19 cellular contexts compared by ENCODE assay signal in the genomic region with DNA sequence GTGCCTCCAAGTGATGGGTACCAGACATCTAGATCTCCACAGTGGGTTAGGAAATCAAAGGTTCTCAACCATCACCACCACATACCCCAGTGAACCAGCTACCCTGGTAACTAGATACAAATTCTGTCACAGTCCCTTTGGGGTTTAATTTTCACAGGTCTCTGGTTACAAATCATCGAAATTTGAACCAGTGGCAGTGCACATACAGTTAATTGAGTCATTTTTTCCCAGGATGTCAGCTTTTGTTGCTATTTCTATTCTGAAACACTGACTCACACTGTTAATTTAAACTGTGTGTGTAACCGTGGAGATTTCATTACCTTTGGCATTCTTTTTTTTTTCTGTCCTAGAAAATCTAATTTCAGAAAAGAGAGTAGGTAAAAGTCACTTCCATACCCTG.
"Had no signal": no experiment of that assay in that cellular context is flagged by ENCODE, and none has a peak within 500 bp of the region (broad histone marks: within the 10 kb centered on the region; RNA-seq: fewer than 3 reads in every experiment).

No MANE protein-coding gene starts in this region.

- H3K9me3 Mint-ChIP-seq: endodermal cell, nephron progenitor cell had no signal

- H3K27me3 Mint-ChIP-seq: naive thymus-derived CD4-positive, alpha-beta T cell had no signal

- FAIRE-seq: endothelial cell of umbilical vein, small intestine had no signal

- H3K27ac Mint-ChIP-seq: endodermal cell; naive thymus-derived CD4-positive, alpha-beta T cell; nephron progenitor cell had no signal

- H3K4me3 ChIP-seq: coronary artery, esophagus muscularis mucosa, gastroesophageal sphincter, stomach, thoracic aorta, transverse colon had no signal

- H3K4me3 Mint-ChIP-seq: endodermal cell; naive thymus-derived CD4-positive, alpha-beta T cell; nephron progenitor cell had no signal

- DNase-seq: effector CD4-positive, alpha-beta T cell; endodermal cell; glutamatergic neuron; islet precursor cell; left colon; naive thymus-derived CD4-positive, alpha-beta T cell; nephron progenitor cell; right cardiac atrium; small intestine; stimulated activated CD4-positive, alpha-beta T cell treated with anti-CD3 and anti-CD28 coated beads, Interleukin-12 subunit alpha, Interleukin-12 subunit beta, amount 100 ng/mL, for 4 hours; stimulated activated naive CD4-positive, alpha-beta T cell; stomach; substantia nigra; transverse colon had no signal

- H3K27me3 ChIP-seq: esophagus muscularis mucosa, gastroesophageal sphincter, stomach, transverse colon had no signal

- H3K36me3 ChIP-seq: esophagus muscularis mucosa, gastroesophageal sphincter, stomach, thoracic aorta, transverse colon had no signal

- ATAC-seq: gastroesophageal sphincter; left colon; naive thymus-derived CD4-positive, alpha-beta T cell; right cardiac atrium had no signal

- H3K36me3 Mint-ChIP-seq: naive thymus-derived CD4-positive, alpha-beta T cell had no signal

- H3K4me1 Mint-ChIP-seq: naive thymus-derived CD4-positive, alpha-beta T cell had no signal
